In the genomic region with DNA sequence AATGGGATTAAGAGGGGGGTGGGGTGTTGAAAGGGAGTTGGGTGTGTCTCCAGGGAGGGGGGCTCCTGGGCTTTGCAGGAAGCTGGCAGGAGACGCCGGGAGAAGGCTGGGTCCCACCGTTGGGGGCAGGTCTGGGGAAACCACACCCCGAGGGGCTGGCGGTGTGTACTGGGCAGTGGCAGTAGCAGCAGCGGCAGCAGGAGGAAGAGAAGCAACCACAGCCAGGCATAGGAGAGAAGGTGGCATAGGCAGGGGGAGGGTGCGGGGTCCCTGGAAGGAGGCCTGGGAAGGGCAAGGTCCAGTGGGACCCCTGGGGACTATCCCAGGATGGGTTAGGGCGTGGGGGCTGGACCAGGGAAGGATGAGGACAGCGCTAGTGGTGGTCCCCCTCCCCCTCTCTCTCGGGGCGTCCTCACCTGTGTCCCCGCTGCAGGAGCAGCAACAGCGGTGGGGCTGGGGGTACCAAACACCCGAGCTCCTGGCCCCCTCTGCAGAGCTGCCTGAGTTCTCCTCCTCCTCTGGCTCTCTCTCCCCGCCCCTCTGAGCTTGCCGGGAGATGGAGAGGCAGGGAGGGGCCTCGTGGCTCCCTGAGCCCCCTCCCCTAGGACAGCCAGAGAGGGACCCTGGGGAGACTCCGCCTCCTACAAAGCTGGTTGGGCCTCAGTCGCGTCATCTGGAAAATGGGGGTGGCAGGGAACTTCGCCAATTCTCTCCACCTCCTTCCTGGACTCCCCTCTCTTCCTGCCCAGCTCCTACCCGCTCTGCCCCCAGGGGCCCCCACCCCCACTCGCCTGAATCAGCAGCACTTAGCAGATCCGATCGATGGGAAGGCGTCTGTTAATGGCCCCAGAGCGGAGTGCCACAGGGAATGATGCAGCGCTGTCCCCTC, we compare ENCODE assay signal across 7 cellular contexts. TPM values are rescaled to one million over a fixed set of nuclear protein-coding genes. Genes with fewer than 3 reads are reported as not detected.
DNase-seq lines count a peak whose midpoint lies in the region; ATAC-seq, FAIRE-seq and TF ChIP-seq lines count a peak whose summit lies in the region.

A gene (minus strand): TSS at position 520 of the 889 bp plus-strand sequence. CDS start 1,573 bp downstream, outside the sequence.

- TF ChIP-seq RAD21 in H1 (IDR thresholded peaks at IDR 0.05 in 1 of 2, conservative IDR thresholded peaks at IDR 0.05 in 1 of 2; ENCODE audit: low read depth in 2 of 2, low read length in 2 of 2), result no peak

- 0% methylated on average over 6 of the region's 28 CpGs; no CpG with 5 or more reads in 1 of the 2 experiments for WGBS in H1 (ENCODE audit: extremely low coverage in 1 of 2, insufficient coverage in 1 of 2, insufficient read length in 1 of 2, insufficient replicate concordance in 2 of 2, low coverage in 1 of 2, low lambda C conversion rate in 2 of 2, missing lambda C conversion rate in 1 of 2), 2 experiments
- WGBS in mesenchymal stem cell, result 3% methylated on average over 10 of the region's 28 CpGs

- H2BK15ac ChIP-seq in H1 (ENCODE audit: low read length) (no peak within 1 kb of the TSS), mesenchymal stem cell (ENCODE audit: low read depth, poor library complexity, severe bottlenecking) (no peak within 1 kb of the TSS)

- H4K8ac ChIP-seq in H1 (ENCODE audit: extremely low read depth, insufficient read depth, low read length) (peak within 1 kb of the TSS; percentile 62; the same call in 1 of the 2 replicates), mesenchymal stem cell (ENCODE audit: low read length) (peak within 1 kb of the TSS; percentile 37)

- no peaks in the 10 kb centered on the region for H3K27me3 Mint-ChIP-seq in type B pancreatic cell

- no peaks in the 10 kb centered on the region for H3K79me1 ChIP-seq in H1 (ENCODE audit: low read depth, low read length)
- peaks cover 1% of the 10 kb centered on the region for H3K79me1 ChIP-seq in mesenchymal stem cell (replicated peaks; ENCODE audit: low read length, poor library complexity, severe bottlenecking)

- TF ChIP-seq POLR2A in H1 (IDR thresholded peaks at IDR 0.05; ENCODE audit: control extremely low read depth in 1 of 2, low read depth in 2 of 2, low read length in 2 of 2), result no peak; a peak in 1 of 3 replicates

- TF ChIP-seq EP300 in H1 (IDR thresholded peaks at IDR 0.05; ENCODE audit: borderline replicate concordance in 1 of 2, low read depth in 2 of 2, low read length in 2 of 2), result no peak

- no peaks in the 10 kb centered on the region for H3K9me3 Mint-ChIP-seq in type B pancreatic cell

- H3K9me3 ChIP-seq in H1 (ENCODE audit: insufficient read depth in 2 of 2, low read depth in 1 of 2, low read length in 1 of 2) (no peaks in the 10 kb centered on the region), mesenchymal stem cell (ENCODE audit: control insufficient read depth, low read length) (no peaks in the 10 kb centered on the region)

- H3K36me3 Mint-ChIP-seq in type B pancreatic cell, result peaks cover 9% of the 10 kb centered on the region

- ATAC-seq in GM18858 (IDR thresholded peaks at IDR 0.05; ENCODE audit: unreplicated experiment) (no peak), HG03039 (IDR thresholded peaks at IDR 0.05; ENCODE audit: unreplicated experiment) (no peak)

- H3K4me3 ChIP-seq in H1 (ENCODE audit: extremely low read depth in 1 of 4, insufficient read depth in 2 of 4, low read depth in 3 of 4, low read length in 4 of 4) (peak within 1 kb of the TSS; percentile 39 to 70 (median 50)), mesenchymal stem cell (ENCODE audit: insufficient read depth in 1 of 2, low read depth in 1 of 2, low read length in 2 of 2) (peak within 1 kb of the TSS; percentile 52 to 76)

- H3K4ac ChIP-seq in H1 (replicated peaks; ENCODE audit: insufficient read length, low read depth, low read length) (no peak within 1 kb of the TSS), mesenchymal stem cell (ENCODE audit: low read depth in 1 of 2, low read length in 2 of 2) (peak within 1 kb of the TSS in 1 of 2 experiments; percentile 41)

- peak within 1 kb of the TSS; percentile 58 to 71 for H3K4me2 ChIP-seq in H1 (ENCODE audit: insufficient read depth in 1 of 2, low read depth in 2 of 2, low read length in 2 of 2)
- H3K4me2 ChIP-seq in mesenchymal stem cell (ENCODE audit: low read length, poor library complexity, severe bottlenecking), result peak within 1 kb of the TSS; percentile 62

- H4K5ac ChIP-seq in H1 (ENCODE audit: insufficient read length, low read depth, low read length), result no peak within 1 kb of the TSS

- H3K23ac ChIP-seq in H1 (ENCODE audit: insufficient read length) (no peak within 1 kb of the TSS), mesenchymal stem cell (ENCODE audit: low read length in 2 of 2) (no peak within 1 kb of the TSS)

- no peak within 1 kb of the TSS for H3K56ac ChIP-seq in H1 (replicated peaks; ENCODE audit: insufficient read length, low read depth, low read length)

- H2BK120ac ChIP-seq in H1 (replicated peaks; ENCODE audit: low read depth, low read length) (no peak within 1 kb of the TSS), mesenchymal stem cell (ENCODE audit: low read depth, low read length) (peak within 1 kb of the TSS; percentile 79)

- H2AFZ ChIP-seq in H1 (ENCODE audit: low read length) (no peak within 1 kb of the TSS), mesenchymal stem cell (ENCODE audit: low read depth, low read length) (no peak within 1 kb of the TSS)

- H2BK12ac ChIP-seq in H1 (ENCODE audit: low read depth, low read length) (no peak within 1 kb of the TSS), mesenchymal stem cell (ENCODE audit: low read length in 2 of 2) (peak within 1 kb of the TSS in 1 of 2 experiments; percentile 24)

- H3K36me3 ChIP-seq in H1 (ENCODE audit: control insufficient read depth in 2 of 4, insufficient read depth in 4 of 4, low read length in 3 of 4), result peaks cover 2 to 18% (median 10%) of the 10 kb centered on the region in 4 experiments; a peak in 5 of 8 replicates
- peaks cover 21 to 36% of the 10 kb centered on the region in 2 experiments for H3K36me3 ChIP-seq in mesenchymal stem cell (ENCODE audit: control insufficient read depth in 1 of 2, insufficient read depth in 2 of 2, low read depth in 1 of 2, low read length in 2 of 2)

- peaks cover 0 to 3% (median 0%) of the 10 kb centered on the region in 4 experiments; a peak in 1 of 7 replicates for H3K4me1 ChIP-seq in H1 (replicated peaks in 1 of 4; ENCODE audit: control insufficient read depth in 3 of 4, insufficient read depth in 4 of 4, low read length in 3 of 4)
- peaks cover 10% of the 10 kb centered on the region for H3K4me1 ChIP-seq in mesenchymal stem cell (ENCODE audit: control insufficient read depth, insufficient read depth, low read depth, low read length)

- no peak within 1 kb of the TSS for H3K27ac Mint-ChIP-seq in type B pancreatic cell

- DNase-seq in GDM1 (lab: John Stamatoyannopoulos, UW), result peak; percentile 10
- peak; percentile 58 for DNase-seq in NCI-H748 (lab: John Stamatoyannopoulos, UW; ENCODE audit: unreplicated experiment)
- peak; percentile 34 to 71 for DNase-seq in H1 (ENCODE audit: low read depth in 1 of 2, low spot score in 2 of 2)
- DNase-seq in mesenchymal stem cell, result peak; percentile 48
- DNase-seq in type B pancreatic cell (ENCODE audit: extremely low spot score, unreplicated experiment), result no peak

- no peak within 1 kb of the TSS for H2BK5ac ChIP-seq in H1 (ENCODE audit: low read depth, low read length)
- no peak within 1 kb of the TSS for H2BK5ac ChIP-seq in mesenchymal stem cell (ENCODE audit: low read depth, low read length, poor library complexity, severe bottlenecking)

- H3K23me2 ChIP-seq in H1 (ENCODE audit: low read depth, low read length), result peaks cover 4% of the 10 kb centered on the region; the same call in 1 of the 2 replicates

- no peaks in the 10 kb centered on the region for H3K27me3 ChIP-seq in H1 (replicated peaks in 1 of 4; ENCODE audit: control insufficient read depth in 3 of 4, extremely low read depth in 1 of 4, insufficient read depth in 3 of 4, low read length in 3 of 4)
- peaks cover 0 to 4% of the 10 kb centered on the region in 2 experiments for H3K27me3 ChIP-seq in mesenchymal stem cell (ENCODE audit: control insufficient read depth in 1 of 2, insufficient read depth in 1 of 2, low read length in 2 of 2)

- H3K4me1 Mint-ChIP-seq in type B pancreatic cell (ENCODE audit: unreplicated experiment), result no peaks in the 10 kb centered on the region

- TF ChIP-seq CTCF in H1 (IDR thresholded peaks at IDR 0.05; ENCODE audit: control extremely low read depth in 1 of 3, insufficient read depth in 1 of 3, low read depth in 1 of 3, low read length in 3 of 3), result no peak
- no peak for TF ChIP-seq CTCF in type B pancreatic cell (conservative IDR thresholded peaks at IDR 0.05)

- no peak within 1 kb of the TSS for H4K91ac ChIP-seq in H1 (replicated peaks; ENCODE audit: insufficient read length, low read length)
- no peak within 1 kb of the TSS for H4K91ac ChIP-seq in mesenchymal stem cell (ENCODE audit: low read length)

- H3K18ac ChIP-seq in H1 (ENCODE audit: extremely low read depth, low read length) (no peak within 1 kb of the TSS), mesenchymal stem cell (ENCODE audit: low read depth in 1 of 2, low read length in 2 of 2) (peak within 1 kb of the TSS; percentile 12 to 60)

- CTCF ChIA-PET in H1 (lab: Charles Lee; ENCODE audit: partially characterized antibody), result interaction anchor here (0.6 to 2.5 kb wide), 14 partner anchors 9 to 228 kb away, joined by 3 to 15 read pairs (median 3); no protein-coding TSS in a partner anchor

- H4K20me1 ChIP-seq in H1 (replicated peaks in 1 of 2; ENCODE audit: control insufficient read depth in 1 of 2, insufficient read depth in 2 of 2, low read length in 2 of 2), result peaks cover 2 to 4% of the 10 kb centered on the region in 2 experiments

- H3K14ac ChIP-seq in H1 (ENCODE audit: insufficient read length) (no peak within 1 kb of the TSS), mesenchymal stem cell (ENCODE audit: low read length in 2 of 2) (peak within 1 kb of the TSS in 1 of 2 experiments; percentile 59)

- no peaks in the 10 kb centered on the region for H3K79me2 ChIP-seq in H1 (ENCODE audit: control insufficient read depth in 1 of 2, insufficient read depth in 2 of 2, low read length in 2 of 2)

- H2BK20ac ChIP-seq in H1 (ENCODE audit: low read length), result no peak within 1 kb of the TSS

- H3K9ac ChIP-seq in H1 (replicated peaks in 1 of 4; ENCODE audit: extremely low read depth in 1 of 4, low read depth in 3 of 4, low read length in 3 of 4), result peak within 1 kb of the TSS in 2 of 4 experiments; percentile 13 to 37; a peak in 2 of 7 replicates
- peak within 1 kb of the TSS; percentile 84 for H3K9ac ChIP-seq in mesenchymal stem cell (ENCODE audit: low read length)

- no peak within 1 kb of the TSS for H2AK5ac ChIP-seq in H1 (ENCODE audit: low read depth, low read length)
- H2AK5ac ChIP-seq in mesenchymal stem cell (ENCODE audit: low read length, severe bottlenecking), result peak within 1 kb of the TSS; percentile 47

- no peak within 1 kb of the TSS; the same call in 1 of the 2 replicates for H3K27ac ChIP-seq in H1 (ENCODE audit: low read depth, low read length)
- peak within 1 kb of the TSS; percentile 3 for H3K27ac ChIP-seq in mesenchymal stem cell (ENCODE audit: low read length, poor library complexity, severe bottlenecking)

- POLR2A ChIA-PET in H1 (lab: Charles Lee; ENCODE audit: partially characterized antibody), result interaction anchor here (0.9 to 9.0 kb wide), 18 partner anchors 9 to 101 kb away, joined by 3 to 70 read pairs (median 8); a partner anchor contains a TSS

- no peak for FAIRE-seq in H1 (lab: Jason Lieb, UNC)

- peak within 1 kb of the TSS; percentile 72 for H3K4me3 Mint-ChIP-seq in type B pancreatic cell

RNA-seq across cellular contexts. Expression of the gene that starts here (rescaled TPM):
- total RNA-seq in H1 (2021; fragmentation: NEBNext Ultra II Directional; extraction: Animal tissue kit (Norgen Biotek cat#: 25700)), result 4.8 and 6.8 TPM in 2 replicates
- 3.1 and 4.5 TPM in 2 replicates for polyA plus RNA-seq in H1 (2011; rRNA removed)
- polyA plus RNA-seq in H1 (2011; cell fraction: cytosol; rRNA removed), result 2.0 TPM
- 5.5 TPM for polyA plus RNA-seq in H1 (2011; cell fraction: nucleus; rRNA removed)
- polyA plus RNA-seq in H1 (2012, experiment 1 of 2), result 4.5 to 7.4 TPM (median 5.7 TPM) in 4 replicates
- 3.9 TPM for polyA plus RNA-seq in H1 (2012, experiment 2 of 2)
- polyA plus RNA-seq in H1 (2013, experiment 1 of 2), result 5.2 TPM
- 5.2 TPM for polyA plus RNA-seq in H1 (2013, experiment 2 of 2)
- 2.8 and 3.0 TPM in 2 replicates for polyA minus RNA-seq in H1 (2011; rRNA and poly(A)+ RNA removed)
- 2.5 TPM for polyA minus RNA-seq in H1 (2011; cell fraction: cytosol; rRNA and poly(A)+ RNA removed)
- polyA minus RNA-seq in H1 (2011; cell fraction: nucleus; rRNA and poly(A)+ RNA removed), result 3.2 TPM
- polyA plus RNA-seq in mesenchymal stem cell (2013, experiment 1 of 2), result 4.6 TPM
- 4.3 TPM for polyA plus RNA-seq in mesenchymal stem cell (2013, experiment 2 of 2)
- 3.0 and 3.8 TPM in 2 replicates for total RNA-seq in type B pancreatic cell (ENCODE audit: low replicate concordance)
